ENCODE assay signal across 21 cellular contexts in genomic region chrX:421646-422325, GRCh38.
"Had no signal": no experiment of that assay in that cellular context is flagged by ENCODE, and none has a peak within 500 bp of the region (broad histone marks: within the 10 kb centered on the region; RNA-seq: fewer than 3 reads in every experiment).

No MANE protein-coding gene starts in this region.

- H3K4me3 Mint-ChIP-seq: activated CD4-positive, alpha-beta memory T cell treated with anti-CD3 and anti-CD28 coated beads, Interleukin-2, amount 10 ng/mL, durations not matched to agents 7 days and 5 days; activated CD4-positive, alpha-beta T cell treated with anti-CD3 and anti-CD28 coated beads, Interleukin-2, amount 10 ng/mL, durations not matched to agents 24 days and 14 days; activated naive CD4-positive, alpha-beta T cell treated with anti-CD3 and anti-CD28 coated beads, Interleukin-2, amount 50 U/mL, for 24 hours; activated T-helper 1 cell treated with anti-CD3 and anti-CD28 coated beads, Interleukin-12 subunit alpha, Interleukin-12 subunit beta, Interleukin-2, Interleukin-4 antibody, amounts not matched to agents 30 ng/mL and 10 ng/mL and 1 ng/mL, durations not matched to agents 14 hours and 24 hours and 36 hours; dendritic cell treated with granulocyte-macrophage colony-stimulating factor and Interleukin-4, amounts not matched to agents 40 ng/mL and 50 ng/mL, for 4 days; natural killer cell treated with Interleukin-12 subunit alpha and Interleukin-12 subunit beta and Interleukin-15 and Interleukin-18, amount 100 ng/mL, for 72 hours had no signal

- H3K9me3 Mint-ChIP-seq: activated CD4-positive, alpha-beta memory T cell treated with anti-CD3 and anti-CD28 coated beads, Interleukin-2, amount 10 ng/mL, durations not matched to agents 7 days and 5 days; activated CD4-positive, alpha-beta T cell treated with anti-CD3 and anti-CD28 coated beads, Interleukin-2, amount 10 ng/mL, durations not matched to agents 24 days and 14 days; activated naive CD4-positive, alpha-beta T cell treated with anti-CD3 and anti-CD28 coated beads, Interleukin-2, amount 50 U/mL, for 24 hours; activated T-helper 1 cell treated with anti-CD3 and anti-CD28 coated beads, Interleukin-12 subunit alpha, Interleukin-12 subunit beta, Interleukin-2, Interleukin-4 antibody, amounts not matched to agents 30 ng/mL and 10 ng/mL and 1 ng/mL, durations not matched to agents 14 hours and 24 hours and 36 hours; dendritic cell treated with granulocyte-macrophage colony-stimulating factor and Interleukin-4, amounts not matched to agents 40 ng/mL and 50 ng/mL, for 4 days; natural killer cell treated with Interleukin-12 subunit alpha and Interleukin-12 subunit beta and Interleukin-15 and Interleukin-18, amount 100 ng/mL, for 72 hours had no signal

- H3K36me3 ChIP-seq: cardiac muscle cell, left lung, transverse colon, uterus had no signal

- H3K4me1 Mint-ChIP-seq: activated CD4-positive, alpha-beta memory T cell treated with anti-CD3 and anti-CD28 coated beads, Interleukin-2, amount 10 ng/mL, durations not matched to agents 7 days and 5 days; activated CD4-positive, alpha-beta T cell treated with anti-CD3 and anti-CD28 coated beads, Interleukin-2, amount 10 ng/mL, durations not matched to agents 24 days and 14 days; activated naive CD4-positive, alpha-beta T cell treated with anti-CD3 and anti-CD28 coated beads, Interleukin-2, amount 50 U/mL, for 24 hours had no signal

- H3K27ac Mint-ChIP-seq: activated CD4-positive, alpha-beta memory T cell treated with anti-CD3 and anti-CD28 coated beads, Interleukin-2, amount 10 ng/mL, durations not matched to agents 7 days and 5 days; activated CD4-positive, alpha-beta T cell treated with anti-CD3 and anti-CD28 coated beads, Interleukin-2, amount 10 ng/mL, durations not matched to agents 24 days and 14 days; activated naive CD4-positive, alpha-beta T cell treated with anti-CD3 and anti-CD28 coated beads, Interleukin-2, amount 50 U/mL, for 24 hours; activated T-helper 1 cell treated with anti-CD3 and anti-CD28 coated beads, Interleukin-12 subunit alpha, Interleukin-12 subunit beta, Interleukin-2, Interleukin-4 antibody, amounts not matched to agents 30 ng/mL and 10 ng/mL and 1 ng/mL, durations not matched to agents 14 hours and 24 hours and 36 hours; dendritic cell treated with granulocyte-macrophage colony-stimulating factor and Interleukin-4, amounts not matched to agents 40 ng/mL and 50 ng/mL, for 4 days; natural killer cell treated with Interleukin-12 subunit alpha and Interleukin-12 subunit beta and Interleukin-15 and Interleukin-18, amount 100 ng/mL, for 72 hours had no signal

- H3K36me3 Mint-ChIP-seq: activated naive CD4-positive, alpha-beta T cell treated with anti-CD3 and anti-CD28 coated beads, Interleukin-2, amount 50 U/mL, for 24 hours; natural killer cell treated with Interleukin-12 subunit alpha and Interleukin-12 subunit beta and Interleukin-15 and Interleukin-18, amount 100 ng/mL, for 72 hours had no signal

- H3K27me3 ChIP-seq: body of pancreas, cardiac muscle cell had no signal

- DNase-seq: activated CD4-positive, alpha-beta memory T cell treated with anti-CD3 and anti-CD28 coated beads, Interleukin-2, amount 10 ng/mL, durations not matched to agents 7 days and 5 days; activated CD4-positive, alpha-beta T cell treated with anti-CD3 and anti-CD28 coated beads, Interleukin-2, amount 10 ng/mL, durations not matched to agents 24 days and 14 days; activated gamma-delta T cell treated with Interleukin-2 at 50 U/mL for 16 hours; anterior cingulate cortex; body of pancreas; effector CD4-positive, alpha-beta T cell; kidney; nucleus accumbens; stimulated activated CD4-positive, alpha-beta T cell treated with anti-CD3 and anti-CD28 coated beads, Interleukin-12 subunit alpha, Interleukin-12 subunit beta, amount 100 ng/mL, for 4 hours; stimulated activated CD4-positive, alpha-beta T cell treated with anti-CD3 and anti-CD28 coated beads, Interleukin-4, amount 100 ng/mL, for 4 hours; transverse colon; uterus had no signal

- H3K27me3 Mint-ChIP-seq: activated naive CD4-positive, alpha-beta T cell treated with anti-CD3 and anti-CD28 coated beads, Interleukin-2, amount 50 U/mL, for 24 hours had no signal

- H3K4me1 ChIP-seq: body of pancreas, left lung, parathyroid adenoma, transverse colon, uterus had no signal

- ATAC-seq: activated CD4-positive, CD25-positive, alpha-beta regulatory T cell treated with anti-CD3 and anti-CD28 coated beads, Interleukin-2, amount 50 U/mL, for 24 hours; body of pancreas; left lung; natural killer cell treated with Interleukin-12 subunit alpha and Interleukin-12 subunit beta and Interleukin-15 and Interleukin-18, amount 100 ng/mL, for 72 hours; right cardiac atrium had no signal

- H3K4me3 ChIP-seq: body of pancreas, cardiac muscle cell, left lung, transverse colon, uterus had no signal

- H3K9me3 ChIP-seq: body of pancreas, transverse colon, uterus had no signal

- H3K27ac ChIP-seq: body of pancreas, cardiac muscle cell, left lung, parathyroid adenoma, transverse colon, uterus had no signal
